ENCODE assay signal across 3 cellular contexts in genomic region chr4:25674386-25674785, GRCh38.
"Had no signal": no experiment of that assay in that cellular context is flagged by ENCODE, and none has a peak within 500 bp of the region (broad histone marks: within the 10 kb centered on the region; RNA-seq: fewer than 3 reads in every experiment).

No MANE protein-coding gene starts in this region.

- H3K4me3 ChIP-seq: GM12878 had no signal

- ATAC-seq: GM12878 had no signal

- DNase-seq: GDM1, GF-D8 had no signal
